In the genomic region with DNA sequence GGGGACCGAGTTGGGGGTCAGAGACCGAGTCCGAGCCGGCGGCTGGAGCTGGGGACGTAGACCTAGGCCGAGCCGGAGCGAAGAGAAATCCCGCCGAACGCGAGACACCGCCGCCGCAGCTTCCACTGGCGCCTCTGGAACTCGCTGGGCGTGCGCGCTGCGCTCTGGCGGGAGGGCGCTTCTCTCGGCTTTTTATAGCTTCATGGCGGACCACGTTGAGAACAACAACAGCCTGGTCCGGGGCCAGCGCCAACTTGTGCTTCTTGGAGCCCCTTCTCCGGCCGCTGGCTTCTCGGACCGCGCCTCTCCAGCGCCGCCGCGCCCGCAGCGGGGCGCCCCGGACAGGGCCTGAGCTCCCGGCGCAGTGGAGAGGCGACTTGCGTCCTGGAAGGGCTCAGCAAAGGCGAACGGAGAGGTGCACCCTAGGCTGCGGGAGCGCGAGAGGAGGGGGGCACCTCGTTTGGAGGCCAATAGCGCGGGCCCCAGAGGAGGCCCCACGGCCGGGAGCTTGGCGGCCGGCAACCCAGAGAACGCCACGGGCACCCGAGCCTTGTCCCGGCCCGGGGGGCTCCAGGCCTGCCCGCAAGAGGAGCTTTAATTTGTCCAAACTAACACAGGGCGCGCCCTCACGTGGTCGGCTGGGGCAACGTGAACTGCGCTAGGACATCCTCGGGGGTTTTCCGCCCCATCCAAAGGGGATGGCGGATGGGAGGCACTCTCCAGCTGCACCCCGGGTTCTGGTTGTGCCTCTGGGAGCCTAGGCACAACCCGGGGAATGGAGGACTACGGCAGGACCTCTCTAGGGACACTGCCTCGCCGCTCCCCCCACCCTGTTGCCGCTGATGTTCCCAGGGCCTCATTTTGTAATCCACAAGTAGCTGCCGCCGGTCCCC, we compare ENCODE assay signal across 1 cellular context.
TF ChIP-seq lines count a peak whose summit lies in the region.

No MANE protein-coding gene starts in this region.

TF ChIP-seq in GM12878, 131 proteins besides CTCF, POLR2A, EP300 and RAD21 (continued from another document and continues in another):
- TF ChIP-seq, protein P1, sequence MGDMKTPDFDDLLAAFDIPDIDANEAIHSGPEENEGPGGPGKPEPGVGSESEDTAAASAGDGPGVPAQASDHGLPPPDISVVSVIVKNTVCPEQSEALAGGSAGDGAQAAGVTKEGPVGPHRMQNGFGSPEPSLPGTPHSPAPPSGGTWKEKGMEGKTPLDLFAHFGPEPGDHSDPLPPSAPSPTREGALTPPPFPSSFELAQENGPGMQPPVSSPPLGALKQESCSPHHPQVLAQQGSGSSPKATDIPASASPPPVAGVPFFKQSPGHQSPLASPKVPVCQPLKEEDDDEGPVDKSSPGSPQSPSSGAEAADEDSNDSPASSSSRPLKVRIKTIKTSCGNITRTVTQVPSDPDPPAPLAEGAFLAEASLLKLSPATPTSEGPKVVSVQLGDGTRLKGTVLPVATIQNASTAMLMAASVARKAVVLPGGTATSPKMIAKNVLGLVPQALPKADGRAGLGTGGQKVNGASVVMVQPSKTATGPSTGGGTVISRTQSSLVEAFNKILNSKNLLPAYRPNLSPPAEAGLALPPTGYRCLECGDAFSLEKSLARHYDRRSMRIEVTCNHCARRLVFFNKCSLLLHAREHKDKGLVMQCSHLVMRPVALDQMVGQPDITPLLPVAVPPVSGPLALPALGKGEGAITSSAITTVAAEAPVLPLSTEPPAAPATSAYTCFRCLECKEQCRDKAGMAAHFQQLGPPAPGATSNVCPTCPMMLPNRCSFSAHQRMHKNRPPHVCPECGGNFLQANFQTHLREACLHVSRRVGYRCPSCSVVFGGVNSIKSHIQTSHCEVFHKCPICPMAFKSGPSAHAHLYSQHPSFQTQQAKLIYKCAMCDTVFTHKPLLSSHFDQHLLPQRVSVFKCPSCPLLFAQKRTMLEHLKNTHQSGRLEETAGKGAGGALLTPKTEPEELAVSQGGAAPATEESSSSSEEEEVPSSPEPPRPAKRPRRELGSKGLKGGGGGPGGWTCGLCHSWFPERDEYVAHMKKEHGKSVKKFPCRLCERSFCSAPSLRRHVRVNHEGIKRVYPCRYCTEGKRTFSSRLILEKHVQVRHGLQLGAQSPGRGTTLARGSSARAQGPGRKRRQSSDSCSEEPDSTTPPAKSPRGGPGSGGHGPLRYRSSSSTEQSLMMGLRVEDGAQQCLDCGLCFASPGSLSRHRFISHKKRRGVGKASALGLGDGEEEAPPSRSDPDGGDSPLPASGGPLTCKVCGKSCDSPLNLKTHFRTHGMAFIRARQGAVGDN (IDR thresholded peaks at IDR 0.05), result peak; percentile 90
- peak; percentile 32; the same call in 1 of the 2 replicates for TF ChIP-seq NRF1 (conservative IDR thresholded peaks at IDR 0.05; ENCODE audit: low read depth, low read length)
- peak; percentile 100 for TF ChIP-seq NFXL1 (IDR thresholded peaks at IDR 0.05; ENCODE audit: borderline replicate concordance)
- no peak for TF ChIP-seq CREB1 (IDR thresholded peaks at IDR 0.05; ENCODE audit: low read depth)
- peak; percentile 45 for TF ChIP-seq MEF2B (IDR thresholded peaks at IDR 0.05; ENCODE audit: partially characterized antibody, poor library complexity, severe bottlenecking)
- TF ChIP-seq NR2C1 (IDR thresholded peaks at IDR 0.05), result no peak
- peak; percentile 17 to 52; a peak in 1 of 4 replicates for TF ChIP-seq BHLHE40 (IDR thresholded peaks at IDR 0.05; ENCODE audit: borderline replicate concordance in 1 of 2, low read depth in 2 of 2, low read length in 1 of 2)
- peak; percentile 79 for TF ChIP-seq IKZF1 (conservative IDR thresholded peaks at IDR 0.05)
- TF ChIP-seq, protein P2, sequence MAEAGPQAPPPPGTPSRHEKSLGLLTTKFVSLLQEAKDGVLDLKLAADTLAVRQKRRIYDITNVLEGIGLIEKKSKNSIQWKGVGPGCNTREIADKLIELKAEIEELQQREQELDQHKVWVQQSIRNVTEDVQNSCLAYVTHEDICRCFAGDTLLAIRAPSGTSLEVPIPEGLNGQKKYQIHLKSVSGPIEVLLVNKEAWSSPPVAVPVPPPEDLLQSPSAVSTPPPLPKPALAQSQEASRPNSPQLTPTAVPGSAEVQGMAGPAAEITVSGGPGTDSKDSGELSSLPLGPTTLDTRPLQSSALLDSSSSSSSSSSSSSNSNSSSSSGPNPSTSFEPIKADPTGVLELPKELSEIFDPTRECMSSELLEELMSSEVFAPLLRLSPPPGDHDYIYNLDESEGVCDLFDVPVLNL (IDR thresholded peaks at IDR 0.05; ENCODE audit: low read depth, low read length), result no peak
- TF ChIP-seq ASH2L (IDR thresholded peaks at IDR 0.05; ENCODE audit: borderline replicate concordance, low read depth), result no peak
- no peak for TF ChIP-seq ZNF622 (IDR thresholded peaks at IDR 0.05)
- no peak for TF ChIP-seq GABPA (IDR thresholded peaks at IDR 0.05; ENCODE audit: low read depth)
- TF ChIP-seq CHD1 (IDR thresholded peaks at IDR 0.05; ENCODE audit: low read depth, low read length), result no peak
- peak; percentile 53; the same call in 1 of the 2 replicates for TF ChIP-seq RAD51 (IDR thresholded peaks at IDR 0.05)
- peak; percentile 54 for TF ChIP-seq RB1 (IDR thresholded peaks at IDR 0.05; ENCODE audit: borderline replicate concordance)
- TF ChIP-seq, protein P3, sequence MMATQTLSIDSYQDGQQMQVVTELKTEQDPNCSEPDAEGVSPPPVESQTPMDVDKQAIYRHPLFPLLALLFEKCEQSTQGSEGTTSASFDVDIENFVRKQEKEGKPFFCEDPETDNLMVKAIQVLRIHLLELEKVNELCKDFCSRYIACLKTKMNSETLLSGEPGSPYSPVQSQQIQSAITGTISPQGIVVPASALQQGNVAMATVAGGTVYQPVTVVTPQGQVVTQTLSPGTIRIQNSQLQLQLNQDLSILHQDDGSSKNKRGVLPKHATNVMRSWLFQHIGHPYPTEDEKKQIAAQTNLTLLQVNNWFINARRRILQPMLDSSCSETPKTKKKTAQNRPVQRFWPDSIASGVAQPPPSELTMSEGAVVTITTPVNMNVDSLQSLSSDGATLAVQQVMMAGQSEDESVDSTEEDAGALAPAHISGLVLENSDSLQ (IDR thresholded peaks at IDR 0.05), result no peak
- TF ChIP-seq, protein P4, sequence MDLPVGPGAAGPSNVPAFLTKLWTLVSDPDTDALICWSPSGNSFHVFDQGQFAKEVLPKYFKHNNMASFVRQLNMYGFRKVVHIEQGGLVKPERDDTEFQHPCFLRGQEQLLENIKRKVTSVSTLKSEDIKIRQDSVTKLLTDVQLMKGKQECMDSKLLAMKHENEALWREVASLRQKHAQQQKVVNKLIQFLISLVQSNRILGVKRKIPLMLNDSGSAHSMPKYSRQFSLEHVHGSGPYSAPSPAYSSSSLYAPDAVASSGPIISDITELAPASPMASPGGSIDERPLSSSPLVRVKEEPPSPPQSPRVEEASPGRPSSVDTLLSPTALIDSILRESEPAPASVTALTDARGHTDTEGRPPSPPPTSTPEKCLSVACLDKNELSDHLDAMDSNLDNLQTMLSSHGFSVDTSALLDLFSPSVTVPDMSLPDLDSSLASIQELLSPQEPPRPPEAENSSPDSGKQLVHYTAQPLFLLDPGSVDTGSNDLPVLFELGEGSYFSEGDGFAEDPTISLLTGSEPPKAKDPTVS (IDR thresholded peaks at IDR 0.05; ENCODE audit: low read depth, low read length), result no peak
- TF ChIP-seq SUPT20H (IDR thresholded peaks at IDR 0.05; ENCODE audit: borderline replicate concordance, control insufficient read depth, low read depth, low read length), result no peak
- no peak for TF ChIP-seq NFYA (IDR thresholded peaks at IDR 0.05; ENCODE audit: borderline replicate concordance, low read depth, low read length)
- no peak for TF ChIP-seq KAT2A (conservative IDR thresholded peaks at IDR 0.05; ENCODE audit: control insufficient read depth, low read depth, low read length)
- TF ChIP-seq NR2F1 (conservative IDR thresholded peaks at IDR 0.05), result peak; percentile 63
- TF ChIP-seq, protein P5, sequence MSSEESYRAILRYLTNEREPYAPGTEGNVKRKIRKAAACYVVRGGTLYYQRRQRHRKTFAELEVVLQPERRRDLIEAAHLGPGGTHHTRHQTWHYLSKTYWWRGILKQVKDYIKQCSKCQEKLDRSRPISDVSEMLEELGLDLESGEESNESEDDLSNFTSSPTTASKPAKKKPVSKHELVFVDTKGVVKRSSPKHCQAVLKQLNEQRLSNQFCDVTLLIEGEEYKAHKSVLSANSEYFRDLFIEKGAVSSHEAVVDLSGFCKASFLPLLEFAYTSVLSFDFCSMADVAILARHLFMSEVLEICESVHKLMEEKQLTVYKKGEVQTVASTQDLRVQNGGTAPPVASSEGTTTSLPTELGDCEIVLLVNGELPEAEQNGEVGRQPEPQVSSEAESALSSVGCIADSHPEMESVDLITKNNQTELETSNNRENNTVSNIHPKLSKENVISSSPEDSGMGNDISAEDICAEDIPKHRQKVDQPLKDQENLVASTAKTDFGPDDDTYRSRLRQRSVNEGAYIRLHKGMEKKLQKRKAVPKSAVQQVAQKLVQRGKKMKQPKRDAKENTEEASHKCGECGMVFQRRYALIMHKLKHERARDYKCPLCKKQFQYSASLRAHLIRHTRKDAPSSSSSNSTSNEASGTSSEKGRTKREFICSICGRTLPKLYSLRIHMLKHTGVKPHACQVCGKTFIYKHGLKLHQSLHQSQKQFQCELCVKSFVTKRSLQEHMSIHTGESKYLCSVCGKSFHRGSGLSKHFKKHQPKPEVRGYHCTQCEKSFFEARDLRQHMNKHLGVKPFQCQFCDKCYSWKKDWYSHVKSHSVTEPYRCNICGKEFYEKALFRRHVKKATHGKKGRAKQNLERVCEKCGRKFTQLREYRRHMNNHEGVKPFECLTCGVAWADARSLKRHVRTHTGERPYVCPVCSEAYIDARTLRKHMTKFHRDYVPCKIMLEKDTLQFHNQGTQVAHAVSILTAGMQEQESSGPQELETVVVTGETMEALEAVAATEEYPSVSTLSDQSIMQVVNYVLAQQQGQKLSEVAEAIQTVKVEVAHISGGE (CRISPR knock-in tag; IDR thresholded peaks at IDR 0.05), result no peak
- TF ChIP-seq HDAC2 (IDR thresholded peaks at IDR 0.05), result no peak
- TF ChIP-seq SP1 (IDR thresholded peaks at IDR 0.05; ENCODE audit: low read depth, low read length), result peak; percentile 36
- peak; percentile 61; the same call in 1 of the 2 replicates for TF ChIP-seq CBFB (IDR thresholded peaks at IDR 0.05; ENCODE audit: low read depth)
- TF ChIP-seq, protein P6, sequence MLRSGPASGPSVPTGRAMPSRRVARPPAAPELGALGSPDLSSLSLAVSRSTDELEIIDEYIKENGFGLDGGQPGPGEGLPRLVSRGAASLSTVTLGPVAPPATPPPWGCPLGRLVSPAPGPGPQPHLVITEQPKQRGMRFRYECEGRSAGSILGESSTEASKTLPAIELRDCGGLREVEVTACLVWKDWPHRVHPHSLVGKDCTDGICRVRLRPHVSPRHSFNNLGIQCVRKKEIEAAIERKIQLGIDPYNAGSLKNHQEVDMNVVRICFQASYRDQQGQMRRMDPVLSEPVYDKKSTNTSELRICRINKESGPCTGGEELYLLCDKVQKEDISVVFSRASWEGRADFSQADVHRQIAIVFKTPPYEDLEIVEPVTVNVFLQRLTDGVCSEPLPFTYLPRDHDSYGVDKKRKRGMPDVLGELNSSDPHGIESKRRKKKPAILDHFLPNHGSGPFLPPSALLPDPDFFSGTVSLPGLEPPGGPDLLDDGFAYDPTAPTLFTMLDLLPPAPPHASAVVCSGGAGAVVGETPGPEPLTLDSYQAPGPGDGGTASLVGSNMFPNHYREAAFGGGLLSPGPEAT (IDR thresholded peaks at IDR 0.05; ENCODE audit: low read depth), result peak; percentile 77
- TF ChIP-seq MTA2 (IDR thresholded peaks at IDR 0.05; ENCODE audit: low read depth), result no peak
- TF ChIP-seq TBL1XR1 (IDR thresholded peaks at IDR 0.05; ENCODE audit: low read depth, low read length), result 0 out of 2 replicates have a peak, but pooled peaks have one; percentile 32
- no peak for TF ChIP-seq MYC (IDR thresholded peaks at IDR 0.05; ENCODE audit: insufficient read depth, insufficient read length, insufficient replicate concordance, low read length, severe bottlenecking)
- TF ChIP-seq EZH2 (IDR thresholded peaks at IDR 0.05; ENCODE audit: borderline replicate concordance, control insufficient read depth, low read depth, low read length), result no peak
- TF ChIP-seq, protein P7, sequence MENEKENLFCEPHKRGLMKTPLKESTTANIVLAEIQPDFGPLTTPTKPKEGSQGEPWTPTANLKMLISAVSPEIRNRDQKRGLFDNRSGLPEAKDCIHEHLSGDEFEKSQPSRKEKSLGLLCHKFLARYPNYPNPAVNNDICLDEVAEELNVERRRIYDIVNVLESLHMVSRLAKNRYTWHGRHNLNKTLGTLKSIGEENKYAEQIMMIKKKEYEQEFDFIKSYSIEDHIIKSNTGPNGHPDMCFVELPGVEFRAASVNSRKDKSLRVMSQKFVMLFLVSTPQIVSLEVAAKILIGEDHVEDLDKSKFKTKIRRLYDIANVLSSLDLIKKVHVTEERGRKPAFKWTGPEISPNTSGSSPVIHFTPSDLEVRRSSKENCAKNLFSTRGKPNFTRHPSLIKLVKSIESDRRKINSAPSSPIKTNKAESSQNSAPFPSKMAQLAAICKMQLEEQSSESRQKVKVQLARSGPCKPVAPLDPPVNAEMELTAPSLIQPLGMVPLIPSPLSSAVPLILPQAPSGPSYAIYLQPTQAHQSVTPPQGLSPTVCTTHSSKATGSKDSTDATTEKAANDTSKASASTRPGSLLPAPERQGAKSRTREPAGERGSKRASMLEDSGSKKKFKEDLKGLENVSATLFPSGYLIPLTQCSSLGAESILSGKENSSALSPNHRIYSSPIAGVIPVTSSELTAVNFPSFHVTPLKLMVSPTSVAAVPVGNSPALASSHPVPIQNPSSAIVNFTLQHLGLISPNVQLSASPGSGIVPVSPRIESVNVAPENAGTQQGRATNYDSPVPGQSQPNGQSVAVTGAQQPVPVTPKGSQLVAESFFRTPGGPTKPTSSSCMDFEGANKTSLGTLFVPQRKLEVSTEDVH (IDR thresholded peaks at IDR 0.05; ENCODE audit: low read depth, partially characterized antibody), result no peak
- TF ChIP-seq, protein P8, sequence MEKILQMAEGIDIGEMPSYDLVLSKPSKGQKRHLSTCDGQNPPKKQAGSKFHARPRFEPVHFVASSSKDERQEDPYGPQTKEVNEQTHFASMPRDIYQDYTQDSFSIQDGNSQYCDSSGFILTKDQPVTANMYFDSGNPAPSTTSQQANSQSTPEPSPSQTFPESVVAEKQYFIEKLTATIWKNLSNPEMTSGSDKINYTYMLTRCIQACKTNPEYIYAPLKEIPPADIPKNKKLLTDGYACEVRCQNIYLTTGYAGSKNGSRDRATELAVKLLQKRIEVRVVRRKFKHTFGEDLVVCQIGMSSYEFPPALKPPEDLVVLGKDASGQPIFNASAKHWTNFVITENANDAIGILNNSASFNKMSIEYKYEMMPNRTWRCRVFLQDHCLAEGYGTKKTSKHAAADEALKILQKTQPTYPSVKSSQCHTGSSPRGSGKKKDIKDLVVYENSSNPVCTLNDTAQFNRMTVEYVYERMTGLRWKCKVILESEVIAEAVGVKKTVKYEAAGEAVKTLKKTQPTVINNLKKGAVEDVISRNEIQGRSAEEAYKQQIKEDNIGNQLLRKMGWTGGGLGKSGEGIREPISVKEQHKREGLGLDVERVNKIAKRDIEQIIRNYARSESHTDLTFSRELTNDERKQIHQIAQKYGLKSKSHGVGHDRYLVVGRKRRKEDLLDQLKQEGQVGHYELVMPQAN (conservative IDR thresholded peaks at IDR 0.05), result peak; percentile 97
- TF ChIP-seq BACH1 (IDR thresholded peaks at IDR 0.05; ENCODE audit: borderline replicate concordance), result peak; percentile 85
- TF ChIP-seq MYB (IDR thresholded peaks at IDR 0.05; ENCODE audit: borderline replicate concordance, low read depth, low read length), result 0 out of 2 replicates have a peak, but pooled peaks have one; percentile 26
- peak; percentile 34 to 37; a peak in 2 of 4 replicates for TF ChIP-seq IKZF2 (IDR thresholded peaks at IDR 0.05)
- no peak for TF ChIP-seq YBX1 (IDR thresholded peaks at IDR 0.05)
